Comparison of ENCODE assay signal across 1 cellular context in genomic region chr2:10385933-10386773, GRCh38.
TF ChIP-seq lines count a peak whose summit lies in the region.

No MANE protein-coding gene starts in this region.

TF ChIP-seq in HepG2, 621 proteins besides CTCF, POLR2A, EP300 and RAD21 (continued from another document):
- TF ChIP-seq ZNF572 (CRISPR knock-in tag; IDR thresholded peaks at IDR 0.05) (no peak), ZNF644 (CRISPR knock-in tag; IDR thresholded peaks at IDR 0.05; ENCODE audit: low read depth) (no peak), FOSL2 (CRISPR knock-in tag; IDR thresholded peaks at IDR 0.05) (peak; percentile 82), ZNF296 (CRISPR knock-in tag; conservative IDR thresholded peaks at IDR 0.05) (no peak), ZNF407 (CRISPR knock-in tag; IDR thresholded peaks at IDR 0.05; ENCODE audit: not compliant biosample characterization) (no peak), ZNF883 (CRISPR knock-in tag; IDR thresholded peaks at IDR 0.05; ENCODE audit: not compliant biosample characterization) (no peak), ZSCAN5A (CRISPR knock-in tag; IDR thresholded peaks at IDR 0.05; ENCODE audit: borderline replicate concordance) (no peak), MAFK (conservative IDR thresholded peaks at IDR 0.05 in 1 of 2, IDR thresholded peaks at IDR 0.05 in 1 of 2; ENCODE audit: low read length in 2 of 2) (peak; percentile 46 to 60; a peak in 3 of 4 replicates), KDM1A (CRISPR knock-in tag; IDR thresholded peaks at IDR 0.05) (no peak), PCBP2 (optimal IDR thresholded peaks at IDR 0.05; ENCODE audit: low read depth, low read length, poor library complexity, severe bottlenecking) (no peak), ZNF891 (CRISPR knock-in tag; IDR thresholded peaks at IDR 0.05) (no peak), ZBTB26 (CRISPR knock-in tag; IDR thresholded peaks at IDR 0.05; ENCODE audit: borderline replicate concordance) (no peak), THAP8 (CRISPR knock-in tag; IDR thresholded peaks at IDR 0.05; ENCODE audit: borderline replicate concordance) (no peak), STAT5B (CRISPR knock-in tag; IDR thresholded peaks at IDR 0.05) (no peak)
- TF ChIP-seq, protein P1, sequence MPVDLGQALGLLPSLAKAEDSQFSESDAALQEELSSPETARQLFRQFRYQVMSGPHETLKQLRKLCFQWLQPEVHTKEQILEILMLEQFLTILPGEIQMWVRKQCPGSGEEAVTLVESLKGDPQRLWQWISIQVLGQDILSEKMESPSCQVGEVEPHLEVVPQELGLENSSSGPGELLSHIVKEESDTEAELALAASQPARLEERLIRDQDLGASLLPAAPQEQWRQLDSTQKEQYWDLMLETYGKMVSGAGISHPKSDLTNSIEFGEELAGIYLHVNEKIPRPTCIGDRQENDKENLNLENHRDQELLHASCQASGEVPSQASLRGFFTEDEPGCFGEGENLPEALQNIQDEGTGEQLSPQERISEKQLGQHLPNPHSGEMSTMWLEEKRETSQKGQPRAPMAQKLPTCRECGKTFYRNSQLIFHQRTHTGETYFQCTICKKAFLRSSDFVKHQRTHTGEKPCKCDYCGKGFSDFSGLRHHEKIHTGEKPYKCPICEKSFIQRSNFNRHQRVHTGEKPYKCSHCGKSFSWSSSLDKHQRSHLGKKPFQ (CRISPR knock-in tag; IDR thresholded peaks at IDR 0.05; ENCODE audit: insufficient replicate concordance) = no peak
